In genomic region chr5:170509323-170509660, GRCh38 we compare ENCODE assay signal across 8 cellular contexts. TPM values are rescaled to one million over a fixed set of nuclear protein-coding genes. Genes with fewer than 3 reads are reported as not detected.
"Had no signal": no experiment of that assay in that cellular context is flagged by ENCODE, and none has a peak within 500 bp of the region (broad histone marks: within the 10 kb centered on the region; RNA-seq: fewer than 3 reads in every experiment).

No MANE protein-coding gene starts in this region.

- H3K4me1 Mint-ChIP-seq: IgD-negative memory B cell had no signal

- H3K9ac ChIP-seq: GM23248 had no signal

- H3K36me3 Mint-ChIP-seq: IgD-negative memory B cell had no signal

- H3K4me3 Mint-ChIP-seq: IgD-negative memory B cell had no signal

- H3K27ac Mint-ChIP-seq: IgD-negative memory B cell had no signal

- H3K4me3 ChIP-seq: GM23248 had no signal

- H3K9me3 Mint-ChIP-seq: IgD-negative memory B cell had no signal

- H3K27ac ChIP-seq: GM23248, HL-60 had no signal

- DNase-seq: GM23248, GOT3, HCEC 1CT had no signal

- H2AFZ ChIP-seq: GM23248 had no signal

RNA-seq across cellular contexts. Expression of gene KCNIP1, which starts 5.5 kb away (rescaled TPM):
- total RNA-seq: GM23248, H4, HepG2, HT1080 had no signal
